ENCODE assay signal across 9 cellular contexts in genomic region chr3:179045719-179046402, GRCh38. TPM values are rescaled to one million over a fixed set of nuclear protein-coding genes. Genes with fewer than 3 reads are reported as not detected.
A peak's percentile ranks its signal among the peaks of the same experiment; 100 is the strongest.
DNase-seq lines count a peak whose midpoint lies in the region; ATAC-seq lines count a peak whose summit lies in the region.
"Had no signal": no experiment of that assay in that cellular context is flagged by ENCODE, and none has a peak within 500 bp of the region (broad histone marks: within the 10 kb centered on the region; RNA-seq: fewer than 3 reads in every experiment).

No MANE protein-coding gene starts in this region.

- no peak for DNase-seq in immature natural killer cell
- DNase-seq in NCI-H1694 treated with DMSO at 0.1 percent for 48 hours (lab: John Stamatoyannopoulos, UW): no peak
- DNase-seq in central memory CD4-positive, alpha-beta T cell: no peak
- DNase-seq in cerebellum (ENCODE audit: low spot score): no peak
- DNase-seq in activated T-cell treated with anti-CD3 and anti-CD28 coated beads, Interleukin-2, amount 50 U/mL, for 48 hours: no peak
- DNase-seq: NCI-H1436 had no signal

- H3K4me3 Mint-ChIP-seq in immature natural killer cell: peak overlapping the region; percentile 13 to 73 (median 48)

- no peaks in the 10 kb centered on the region for H3K27me3 Mint-ChIP-seq in immature natural killer cell (ENCODE audit: low read depth in 3 of 3)

- H3K4me1 Mint-ChIP-seq in immature natural killer cell: peaks cover 39 to 51% of the 10 kb centered on the region in 2 donors

- no peaks in the 10 kb centered on the region for H3K9me3 Mint-ChIP-seq in immature natural killer cell

- H3K36me3 Mint-ChIP-seq in immature natural killer cell: peaks cover 0 to 5% (median 2%) of the 10 kb centered on the region in 3 donors

- ATAC-seq in GM18502 (IDR thresholded peaks at IDR 0.05; ENCODE audit: poor library complexity, unreplicated experiment) (peak; percentile 69), GM21515 (IDR thresholded peaks at IDR 0.05; ENCODE audit: unreplicated experiment) (peak; percentile 66), HG03378 (IDR thresholded peaks at IDR 0.05; ENCODE audit: unreplicated experiment) (peak; percentile 69)

- peak overlapping the region; percentile 0 to 50 (median 22) for H3K27ac Mint-ChIP-seq in immature natural killer cell

RNA-seq across cellular contexts. Expression of gene ZMAT3, which starts 25.7 kb away (rescaled TPM):
- 10 to 100 TPM; 16.1 to 21.6 (median 20.8) TPM for polyA plus RNA-seq in immature natural killer cell
- total RNA-seq in cerebellum: 15.1 TPM
